ENCODE assay signal across 1 cellular context in the genomic region with DNA sequence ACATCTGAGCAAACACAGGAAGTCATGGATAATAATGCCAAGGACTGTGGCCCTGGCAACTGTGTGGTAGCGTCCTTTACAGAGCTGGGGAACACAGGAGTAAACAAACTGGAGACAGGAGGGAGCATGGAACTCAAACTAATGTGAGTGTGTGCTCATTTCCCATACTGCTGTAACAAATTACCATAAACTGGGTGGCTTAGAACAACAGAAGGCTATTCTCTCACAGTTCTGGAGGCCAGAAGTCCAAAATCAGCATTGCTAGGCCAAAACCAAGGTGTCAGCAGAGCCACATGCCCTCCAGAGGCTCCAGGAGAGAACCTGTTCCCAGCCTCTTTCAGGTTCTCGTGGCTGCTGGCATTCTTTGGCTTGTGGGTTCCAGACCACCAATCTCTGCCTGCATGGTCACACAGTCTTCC.
TF ChIP-seq lines count a peak whose summit lies in the region.

No MANE protein-coding gene starts in this region.

TF ChIP-seq in IMR-90, 13 proteins besides CTCF, POLR2A, EP300 and RAD21 (continued from another document):
- TF ChIP-seq, protein P1, sequence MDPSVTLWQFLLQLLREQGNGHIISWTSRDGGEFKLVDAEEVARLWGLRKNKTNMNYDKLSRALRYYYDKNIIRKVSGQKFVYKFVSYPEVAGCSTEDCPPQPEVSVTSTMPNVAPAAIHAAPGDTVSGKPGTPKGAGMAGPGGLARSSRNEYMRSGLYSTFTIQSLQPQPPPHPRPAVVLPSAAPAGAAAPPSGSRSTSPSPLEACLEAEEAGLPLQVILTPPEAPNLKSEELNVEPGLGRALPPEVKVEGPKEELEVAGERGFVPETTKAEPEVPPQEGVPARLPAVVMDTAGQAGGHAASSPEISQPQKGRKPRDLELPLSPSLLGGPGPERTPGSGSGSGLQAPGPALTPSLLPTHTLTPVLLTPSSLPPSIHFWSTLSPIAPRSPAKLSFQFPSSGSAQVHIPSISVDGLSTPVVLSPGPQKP (IDR thresholded peaks at IDR 0.05; ENCODE audit: borderline replicate concordance, low read depth, low read length): no peak
- TF ChIP-seq MAZ (IDR thresholded peaks at IDR 0.05; ENCODE audit: borderline replicate concordance, low read depth, low read length) (no peak), NFE2L2 (IDR thresholded peaks at IDR 0.05; ENCODE audit: low read depth, low read length) (no peak), FOS (IDR thresholded peaks at IDR 0.05; ENCODE audit: low read depth, low read length) (no peak), SMC3 (IDR thresholded peaks at IDR 0.05; ENCODE audit: low read depth, low read length) (no peak), RCOR1 (IDR thresholded peaks at IDR 0.05; ENCODE audit: insufficient replicate concordance, low read length) (no peak), MXI1 (IDR thresholded peaks at IDR 0.05; ENCODE audit: borderline replicate concordance, low read depth, low read length) (no peak), MAFK (IDR thresholded peaks at IDR 0.05; ENCODE audit: low read depth, low read length) (no peak), CEBPB (IDR thresholded peaks at IDR 0.05; ENCODE audit: low read depth, low read length) (no peak)
